In the genomic region with DNA sequence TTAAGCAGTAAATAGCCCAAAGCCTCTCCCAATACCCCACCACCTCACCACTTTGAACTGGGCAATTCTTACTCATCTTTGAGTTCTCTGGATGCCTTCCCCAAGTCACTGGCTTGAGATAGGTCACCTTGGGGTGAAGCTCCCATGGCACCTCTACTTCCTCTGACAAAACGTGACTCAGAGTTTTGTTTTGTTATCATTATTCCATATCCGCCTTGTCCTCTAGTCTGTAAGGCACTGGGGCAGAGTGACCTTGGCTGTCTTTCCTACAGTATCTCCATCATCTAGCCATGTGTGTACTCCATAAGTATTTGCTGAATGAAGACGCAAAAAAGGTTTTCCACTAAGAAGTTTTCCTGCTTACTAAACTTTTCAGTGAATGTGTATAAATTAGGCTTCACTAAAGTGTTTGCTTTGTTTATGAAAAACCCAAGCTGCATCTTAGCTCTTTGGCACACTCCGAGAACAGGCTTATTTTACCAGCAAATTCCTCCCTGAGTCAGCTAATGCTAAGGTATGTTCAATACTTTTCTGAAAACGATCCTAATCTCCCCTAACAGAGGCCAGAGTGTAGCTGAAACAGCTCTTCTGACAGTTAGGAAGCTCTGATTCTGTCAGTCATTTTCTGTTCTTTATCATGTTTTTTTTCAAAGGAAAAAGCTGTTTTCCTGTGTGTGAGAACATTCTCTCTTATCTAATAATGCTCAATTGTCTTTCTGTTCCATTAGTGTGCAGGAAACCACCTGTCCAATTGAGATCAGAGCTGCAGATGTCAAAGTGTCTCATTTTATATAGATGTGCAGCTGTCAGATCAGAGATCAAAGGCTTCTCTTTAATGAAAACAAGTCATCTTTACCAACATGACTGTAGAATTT, we compare ENCODE assay signal across 1 cellular context.
TF ChIP-seq lines count a peak whose summit lies in the region.

No MANE protein-coding gene starts in this region.

TF ChIP-seq in SK-N-SH treated with all-trans-retinoic acid at 6 μM for 48 hours, 23 proteins besides CTCF, POLR2A, EP300 and RAD21 (continued from another document):
- TF ChIP-seq, protein P1, sequence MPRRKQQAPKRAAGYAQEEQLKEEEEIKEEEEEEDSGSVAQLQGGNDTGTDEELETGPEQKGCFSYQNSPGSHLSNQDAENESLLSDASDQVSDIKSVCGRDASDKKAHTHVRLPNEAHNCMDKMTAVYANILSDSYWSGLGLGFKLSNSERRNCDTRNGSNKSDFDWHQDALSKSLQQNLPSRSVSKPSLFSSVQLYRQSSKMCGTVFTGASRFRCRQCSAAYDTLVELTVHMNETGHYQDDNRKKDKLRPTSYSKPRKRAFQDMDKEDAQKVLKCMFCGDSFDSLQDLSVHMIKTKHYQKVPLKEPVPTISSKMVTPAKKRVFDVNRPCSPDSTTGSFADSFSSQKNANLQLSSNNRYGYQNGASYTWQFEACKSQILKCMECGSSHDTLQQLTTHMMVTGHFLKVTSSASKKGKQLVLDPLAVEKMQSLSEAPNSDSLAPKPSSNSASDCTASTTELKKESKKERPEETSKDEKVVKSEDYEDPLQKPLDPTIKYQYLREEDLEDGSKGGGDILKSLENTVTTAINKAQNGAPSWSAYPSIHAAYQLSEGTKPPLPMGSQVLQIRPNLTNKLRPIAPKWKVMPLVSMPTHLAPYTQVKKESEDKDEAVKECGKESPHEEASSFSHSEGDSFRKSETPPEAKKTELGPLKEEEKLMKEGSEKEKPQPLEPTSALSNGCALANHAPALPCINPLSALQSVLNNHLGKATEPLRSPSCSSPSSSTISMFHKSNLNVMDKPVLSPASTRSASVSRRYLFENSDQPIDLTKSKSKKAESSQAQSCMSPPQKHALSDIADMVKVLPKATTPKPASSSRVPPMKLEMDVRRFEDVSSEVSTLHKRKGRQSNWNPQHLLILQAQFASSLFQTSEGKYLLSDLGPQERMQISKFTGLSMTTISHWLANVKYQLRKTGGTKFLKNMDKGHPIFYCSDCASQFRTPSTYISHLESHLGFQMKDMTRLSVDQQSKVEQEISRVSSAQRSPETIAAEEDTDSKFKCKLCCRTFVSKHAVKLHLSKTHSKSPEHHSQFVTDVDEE (CRISPR knock-in tag; IDR thresholded peaks at IDR 0.05) = peak; percentile 75; the same call in 1 of the 2 replicates
- TF ChIP-seq ZNF565 (CRISPR knock-in tag; conservative IDR thresholded peaks at IDR 0.05; ENCODE audit: low read depth) = no peak
- TF ChIP-seq OSR1 (CRISPR knock-in tag; IDR thresholded peaks at IDR 0.05) = no peak
- peak; percentile 76 for TF ChIP-seq TCF4 (CRISPR knock-in tag; IDR thresholded peaks at IDR 0.05; ENCODE audit: borderline replicate concordance)
- TF ChIP-seq SNAI2 (CRISPR knock-in tag; IDR thresholded peaks at IDR 0.05) = peak; percentile 11; the same call in 1 of the 2 replicates
- TF ChIP-seq BACH2 (CRISPR knock-in tag; IDR thresholded peaks at IDR 0.05; ENCODE audit: borderline replicate concordance) = no peak
- TF ChIP-seq ZFP3 (CRISPR knock-in tag; IDR thresholded peaks at IDR 0.05) = 0 out of 2 replicates have a peak, but pooled peaks have one; percentile 28
- TF ChIP-seq ESRRG (CRISPR knock-in tag; IDR thresholded peaks at IDR 0.05) = no peak
- TF ChIP-seq GLIS3 (CRISPR knock-in tag; IDR thresholded peaks at IDR 0.05) = no peak
